ENCODE assay signal across 30 cellular contexts in the genomic region with DNA sequence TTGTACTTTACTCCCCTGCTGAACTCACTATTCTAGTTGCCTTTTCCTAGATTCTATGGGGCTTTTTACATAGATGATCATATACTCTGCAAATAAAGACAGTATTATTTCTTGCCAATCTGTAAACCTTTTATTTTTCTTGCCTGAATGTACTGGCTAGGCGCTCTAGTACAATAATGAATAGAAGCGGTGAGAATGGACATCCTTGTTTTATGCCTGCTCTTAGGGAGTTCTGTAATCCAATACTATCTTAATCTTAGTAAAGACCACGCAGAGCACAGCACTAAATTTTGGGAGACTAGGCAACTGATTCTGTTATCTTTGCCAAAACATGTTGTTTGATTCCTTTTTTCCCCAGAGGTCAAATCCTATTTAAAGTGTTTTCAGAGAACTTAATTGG.
"Had no signal": no experiment of that assay in that cellular context is flagged by ENCODE, and none has a peak within 500 bp of the region (broad histone marks: within the 10 kb centered on the region; RNA-seq: fewer than 3 reads in every experiment).

No MANE protein-coding gene starts in this region.

- DNase-seq: activated CD4-positive, alpha-beta T cell treated with anti-CD3 and anti-CD28 coated beads for 48 hours; activated CD4-positive, alpha-beta T cell treated with anti-CD3 and anti-CD28 coated beads, Interleukin-2, amount 50 U/mL, for 48 hours; activated CD8-positive, alpha-beta memory T cell treated with anti-CD3 and anti-CD28 coated beads, Interleukin-2, amount 50 U/mL, for 48 hours; activated naive CD8-positive, alpha-beta T cell treated with anti-CD3 and anti-CD28 coated beads, Interleukin-2, amount 10 ng/mL, durations not matched to agents 7 days and 5 days; activated T-cell treated with anti-CD3 and anti-CD28 coated beads, Interleukin-2, amount 50 U/mL, for 24 hours; dorsolateral prefrontal cortex; effector memory CD8-positive, alpha-beta T cell; erythroblast; islet precursor cell; left ventricle myocardium inferior; mucosa of descending colon; nephron progenitor cell; nucleus accumbens; pancreas; psoas muscle; stimulated activated CD4-positive, alpha-beta T cell treated with anti-CD3 and anti-CD28 coated beads, Interleukin-15, amount 100 ng/mL, for 24 hours; stimulated activated CD4-positive, alpha-beta T cell treated with anti-CD3 and anti-CD28 coated beads, Interleukin-2, amount 100 ng/mL, for 24 hours; stimulated activated naive CD4-positive, alpha-beta T cell treated with Interleukin-2 at 50 U/mL for 16 hours; T-helper 17 cell; T1000; WERI-Rb-1 had no signal

- H3K27me3 Mint-ChIP-seq: activated naive CD8-positive, alpha-beta T cell treated with anti-CD3 and anti-CD28 coated beads, Interleukin-2, amount 10 ng/mL, durations not matched to agents 7 days and 5 days; activated T-cell treated with anti-CD3 and anti-CD28 coated beads, Interleukin-2, amount 50 U/mL, for 24 hours; brain; effector memory CD8-positive, alpha-beta T cell; T-helper 17 cell had no signal

- H3K27me3 ChIP-seq: ascending aorta, cardiac muscle cell, dorsolateral prefrontal cortex, gastroesophageal sphincter, hepatocyte, pancreas, tibial nerve had no signal

- H3K27ac ChIP-seq: ascending aorta, cardiac muscle cell, coronary artery, gastroesophageal sphincter, hepatocyte, left ventricle myocardium inferior, pancreas, psoas muscle, WERI-Rb-1 had no signal

- H3K27ac Mint-ChIP-seq: activated naive CD8-positive, alpha-beta T cell treated with anti-CD3 and anti-CD28 coated beads, Interleukin-2, amount 10 ng/mL, durations not matched to agents 7 days and 5 days; activated T-cell treated with anti-CD3 and anti-CD28 coated beads, Interleukin-2, amount 50 U/mL, for 24 hours; effector memory CD8-positive, alpha-beta T cell had no signal

- H3K9me3 Mint-ChIP-seq: activated naive CD8-positive, alpha-beta T cell treated with anti-CD3 and anti-CD28 coated beads, Interleukin-2, amount 10 ng/mL, durations not matched to agents 7 days and 5 days; activated T-cell treated with anti-CD3 and anti-CD28 coated beads, Interleukin-2, amount 50 U/mL, for 24 hours; brain; effector memory CD8-positive, alpha-beta T cell; nephron progenitor cell had no signal

- H3K4me3 Mint-ChIP-seq: activated naive CD8-positive, alpha-beta T cell treated with anti-CD3 and anti-CD28 coated beads, Interleukin-2, amount 10 ng/mL, durations not matched to agents 7 days and 5 days; activated T-cell treated with anti-CD3 and anti-CD28 coated beads, Interleukin-2, amount 50 U/mL, for 24 hours; effector memory CD8-positive, alpha-beta T cell; nephron progenitor cell; T-helper 17 cell had no signal

- H3K36me3 ChIP-seq: pancreas, WERI-Rb-1 had no signal

- H3K9me3 ChIP-seq: ascending aorta, gastroesophageal sphincter, left ventricle myocardium inferior, mucosa of descending colon, pancreas, psoas muscle, tibial nerve had no signal

- H3K4me3 ChIP-seq: ascending aorta, cardiac muscle cell, coronary artery, gastroesophageal sphincter, hepatocyte, left ventricle myocardium inferior, lung, mucosa of descending colon, pancreas, psoas muscle, smooth muscle cell, tibial nerve had no signal
